15 cellular contexts compared by ENCODE assay signal in the genomic region with DNA sequence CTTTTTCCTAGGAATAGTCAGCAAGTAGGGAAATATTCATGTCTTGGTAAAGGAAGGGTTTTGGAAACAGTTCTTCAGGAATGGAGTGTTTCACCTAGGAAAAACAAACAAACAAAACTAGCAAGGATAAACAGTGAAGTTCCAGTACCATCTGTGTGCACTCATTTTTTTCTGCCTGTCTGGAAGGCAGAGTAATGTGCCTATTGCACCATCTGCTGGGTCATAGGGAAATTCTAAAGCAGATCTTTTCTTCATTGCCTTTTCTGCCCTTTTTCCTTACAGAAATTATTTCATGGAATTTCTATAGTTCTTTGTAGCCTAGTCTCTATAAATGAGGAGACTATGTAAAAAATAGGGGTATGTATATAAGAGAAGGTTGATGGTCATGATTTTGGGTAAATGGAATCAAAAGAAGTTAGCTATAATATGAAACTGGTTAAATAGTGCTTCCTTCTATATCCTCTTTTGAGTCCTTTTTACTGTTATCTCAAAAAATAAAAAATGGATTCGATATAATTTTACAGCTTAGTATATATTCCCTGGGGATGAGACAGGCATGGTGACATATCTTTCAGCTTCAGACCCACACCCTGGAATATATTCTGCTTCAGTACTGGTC. TPM values are rescaled to one million over a fixed set of nuclear protein-coding genes. Genes with fewer than 3 reads are reported as not detected.
DNase-seq lines count a peak whose midpoint lies in the region; ATAC-seq, FAIRE-seq and TF ChIP-seq lines count a peak whose summit lies in the region.
"Had no signal": no experiment of that assay in that cellular context is flagged by ENCODE, and none has a peak within 500 bp of the region (broad histone marks: within the 10 kb centered on the region; RNA-seq: fewer than 3 reads in every experiment).

No MANE protein-coding gene starts in this region.

- H3K27ac ChIP-seq in HCT116 (ENCODE audit: low read depth, low read length) = no peak overlapping the region
- H3K27ac ChIP-seq in adrenal gland = no peak overlapping the region

- H3K4me1 ChIP-seq in HCT116 (ENCODE audit: control insufficient read depth in 1 of 2, insufficient read depth in 2 of 2, low read length in 2 of 2) = no peaks in the 10 kb centered on the region
- H3K4me1 ChIP-seq in adrenal gland (replicated peaks in 1 of 2) = no peaks in the 10 kb centered on the region

- RAD21 ChIA-PET in HCT116 (lab: Charles Lee; ENCODE audit: low non-redundant PET in 1 of 2, low total read pairs in 2 of 2, uncharacterized antibody in 2 of 2, unreplicated experiment in 2 of 2) = no interaction called here

- H3K36me3 Mint-ChIP-seq in activated naive CD8-positive, alpha-beta T cell treated with anti-CD3 and anti-CD28 coated beads, Interleukin-2, amount 50 U/mL, for 24 hours (ENCODE audit: low read depth) = no peaks in the 10 kb centered on the region
- H3K36me3 Mint-ChIP-seq: activated naive CD8-positive, alpha-beta T cell treated with anti-CD3 and anti-CD28 coated beads for 36 hours; CD4-positive, alpha-beta memory T cell; type B pancreatic cell had no signal

- H3K9ac ChIP-seq in HCT116 (ENCODE audit: low read length) = no peak overlapping the region

- no peak overlapping the region for H3K4me2 ChIP-seq in HCT116 (ENCODE audit: low read length)

- TF ChIP-seq POLR2A in HCT116 (IDR thresholded peaks at IDR 0.05; ENCODE audit: borderline replicate concordance, extremely low read depth, insufficient read depth, insufficient read length) = no peak
- TF ChIP-seq POLR2A in adrenal gland (IDR thresholded peaks at IDR 0.05) = no peak

- WGBS in adrenal gland, 4 donors = 66 to 97% (median 81%) methylated on average over 1 of the region's 1 CpG

- ATAC-seq in HCT116 (no peak), HG02970 (IDR thresholded peaks at IDR 0.05; ENCODE audit: low FRiP score, unreplicated experiment) (no peak)
- ATAC-seq in activated naive CD8-positive, alpha-beta T cell treated with anti-CD3 and anti-CD28 coated beads, Interleukin-2, amount 50 U/mL, for 24 hours = no peak
- ATAC-seq: activated CD8-positive, alpha-beta T cell treated with anti-CD3 and anti-CD28 coated beads, Interleukin-2, amount 10 ng/mL, durations not matched to agents 7 days and 5 days; effector memory CD8-positive, alpha-beta T cell; sciatic nerve had no signal

- TF ChIP-seq CTCF in HCT116 (IDR thresholded peaks at IDR 0.05 in 2 of 3, conservative IDR thresholded peaks at IDR 0.05 in 1 of 3; ENCODE audit: borderline replicate concordance in 1 of 3, insufficient read depth in 1 of 3, low read depth in 2 of 3, low read length in 2 of 3) (peak in 2 of 3 experiments; percentile 24 to 25; a peak in 1 of 6 replicates), foreskin fibroblast (IDR thresholded peaks at IDR 0.05; ENCODE audit: low read depth, low read length) (no peak), adrenal gland (IDR thresholded peaks at IDR 0.05) (peak in 2 of 6 experiments; percentile 15 to 18)

- peaks cover 60% of the 10 kb centered on the region for H3K27me3 ChIP-seq in HCT116 (ENCODE audit: insufficient read depth, low read length)
- no peaks in the 10 kb centered on the region for H3K27me3 ChIP-seq in adrenal gland

- H3K4me1 Mint-ChIP-seq in activated naive CD8-positive, alpha-beta T cell treated with anti-CD3 and anti-CD28 coated beads, Interleukin-2, amount 50 U/mL, for 24 hours = no peaks in the 10 kb centered on the region
- H3K4me1 Mint-ChIP-seq: activated naive CD8-positive, alpha-beta T cell treated with anti-CD3 and anti-CD28 coated beads for 36 hours; CD4-positive, alpha-beta memory T cell had no signal

- FAIRE-seq in TTC549 (lab: Jason Lieb, UNC) = peak; percentile 78

- H3K79me2 ChIP-seq in HCT116 (ENCODE audit: insufficient read depth, low read length) = no peaks in the 10 kb centered on the region

- DNase-seq in AG08396 (ENCODE audit: low spot score) = peak; percentile 36
- DNase-seq in HCT116 (ENCODE audit: low read depth, low spot score) = no peak
- peak; percentile 0 to 21 for DNase-seq in foreskin fibroblast
- no peak for DNase-seq in mucosa of gallbladder (ENCODE audit: low spot score)
- DNase-seq in activated naive CD8-positive, alpha-beta T cell treated with anti-CD3 and anti-CD28 coated beads, Interleukin-2, amount 50 U/mL, for 24 hours = no peak
- no peak for DNase-seq in adrenal gland
- DNase-seq: activated CD8-positive, alpha-beta T cell treated with anti-CD3 and anti-CD28 coated beads, Interleukin-2, amount 10 ng/mL, durations not matched to agents 7 days and 5 days; activated naive CD8-positive, alpha-beta T cell treated with anti-CD3 and anti-CD28 coated beads for 36 hours; CD4-positive, alpha-beta memory T cell; effector memory CD8-positive, alpha-beta T cell; MG63 had no signal

- no TSS peak for BruUV-seq in HCT116 (replicated peaks; lab: Mats Ljungman, UMichigan)

- H3K9me3 Mint-ChIP-seq in activated naive CD8-positive, alpha-beta T cell treated with anti-CD3 and anti-CD28 coated beads, Interleukin-2, amount 50 U/mL, for 24 hours = no peaks in the 10 kb centered on the region
- H3K9me3 Mint-ChIP-seq: activated naive CD8-positive, alpha-beta T cell treated with anti-CD3 and anti-CD28 coated beads for 36 hours; CD4-positive, alpha-beta memory T cell; effector memory CD8-positive, alpha-beta T cell; type B pancreatic cell had no signal

- no peak overlapping the region for H3K27ac Mint-ChIP-seq in activated naive CD8-positive, alpha-beta T cell treated with anti-CD3 and anti-CD28 coated beads, Interleukin-2, amount 50 U/mL, for 24 hours
- H3K27ac Mint-ChIP-seq: activated CD8-positive, alpha-beta T cell treated with anti-CD3 and anti-CD28 coated beads, Interleukin-2, amount 10 ng/mL, durations not matched to agents 7 days and 5 days; activated naive CD8-positive, alpha-beta T cell treated with anti-CD3 and anti-CD28 coated beads for 36 hours; CD4-positive, alpha-beta memory T cell; effector memory CD8-positive, alpha-beta T cell; type B pancreatic cell had no signal

- TF ChIP-seq RAD21 in HCT116 (IDR thresholded peaks at IDR 0.05; ENCODE audit: low read depth) = peak; percentile 48; the same call in 1 of the 2 replicates

- CTCF ChIA-PET in HCT116 (lab: Charles Lee) = no interaction called here

- H3K9me3 ChIP-seq in HCT116 (ENCODE audit: control insufficient read depth in 1 of 2, insufficient read depth in 1 of 2, low read depth in 1 of 2, low read length in 2 of 2) (no peaks in the 10 kb centered on the region), adrenal gland (replicated peaks in 1 of 3) (no peaks in the 10 kb centered on the region)
- H3K9me3 ChIP-seq: MG63 had no signal

- H3K4me3 ChIP-seq in HCT116 (replicated peaks in 1 of 2; ENCODE audit: low read depth in 1 of 2, low read length in 2 of 2) = no peak overlapping the region
- no peak overlapping the region for H3K4me3 ChIP-seq in foreskin fibroblast (ENCODE audit: low read depth in 1 of 2, low read length in 2 of 2)
- H3K4me3 ChIP-seq in adrenal gland = no peak overlapping the region
- H3K4me3 ChIP-seq: MG63 had no signal

- no peak overlapping the region for H2AFZ ChIP-seq in HCT116 (ENCODE audit: low read depth, low read length, poor library complexity, severe bottlenecking)

- no peaks in the 10 kb centered on the region for H3K9me2 ChIP-seq in HCT116 (ENCODE audit: insufficient read depth)

- POLR2A ChIA-PET in HCT116 (lab: Charles Lee) = no interaction called here

- H3K4me3 Mint-ChIP-seq in activated naive CD8-positive, alpha-beta T cell treated with anti-CD3 and anti-CD28 coated beads, Interleukin-2, amount 50 U/mL, for 24 hours = no peak overlapping the region
- H3K4me3 Mint-ChIP-seq: activated CD8-positive, alpha-beta T cell treated with anti-CD3 and anti-CD28 coated beads, Interleukin-2, amount 10 ng/mL, durations not matched to agents 7 days and 5 days; activated naive CD8-positive, alpha-beta T cell treated with anti-CD3 and anti-CD28 coated beads for 36 hours; CD4-positive, alpha-beta memory T cell; effector memory CD8-positive, alpha-beta T cell; type B pancreatic cell had no signal

- H3K36me3 ChIP-seq in HCT116 (ENCODE audit: control insufficient read depth in 1 of 2, insufficient read depth in 2 of 2, low read length in 2 of 2) (no peaks in the 10 kb centered on the region), adrenal gland (replicated peaks in 1 of 2) (no peaks in the 10 kb centered on the region)
- H3K36me3 ChIP-seq: MG63 had no signal

- intact Hi-C loops in HCT116 (cut with micrococcal nuclease) = loop anchor here (1.0 kb wide), 1 partner anchor 37 kb away; no protein-coding TSS in a partner anchor
- intact Hi-C loops in adrenal gland (cut with DNase I) = no loop called here

- no peaks in the 10 kb centered on the region for H4K20me1 ChIP-seq in HCT116 (ENCODE audit: insufficient read depth)

- peaks cover 6% of the 10 kb centered on the region for H3K27me3 Mint-ChIP-seq in activated naive CD8-positive, alpha-beta T cell treated with anti-CD3 and anti-CD28 coated beads, Interleukin-2, amount 50 U/mL, for 24 hours
- H3K27me3 Mint-ChIP-seq: activated naive CD8-positive, alpha-beta T cell treated with anti-CD3 and anti-CD28 coated beads for 36 hours; type B pancreatic cell had no signal

TF ChIP-seq in HCT116, 20 proteins besides CTCF, POLR2A, EP300 and RAD21 (continues in another document):
- TF ChIP-seq POLR2AphosphoS5 (IDR thresholded peaks at IDR 0.05; ENCODE audit: low read depth, low read length) = no peak
- TF ChIP-seq, protein P1, sequence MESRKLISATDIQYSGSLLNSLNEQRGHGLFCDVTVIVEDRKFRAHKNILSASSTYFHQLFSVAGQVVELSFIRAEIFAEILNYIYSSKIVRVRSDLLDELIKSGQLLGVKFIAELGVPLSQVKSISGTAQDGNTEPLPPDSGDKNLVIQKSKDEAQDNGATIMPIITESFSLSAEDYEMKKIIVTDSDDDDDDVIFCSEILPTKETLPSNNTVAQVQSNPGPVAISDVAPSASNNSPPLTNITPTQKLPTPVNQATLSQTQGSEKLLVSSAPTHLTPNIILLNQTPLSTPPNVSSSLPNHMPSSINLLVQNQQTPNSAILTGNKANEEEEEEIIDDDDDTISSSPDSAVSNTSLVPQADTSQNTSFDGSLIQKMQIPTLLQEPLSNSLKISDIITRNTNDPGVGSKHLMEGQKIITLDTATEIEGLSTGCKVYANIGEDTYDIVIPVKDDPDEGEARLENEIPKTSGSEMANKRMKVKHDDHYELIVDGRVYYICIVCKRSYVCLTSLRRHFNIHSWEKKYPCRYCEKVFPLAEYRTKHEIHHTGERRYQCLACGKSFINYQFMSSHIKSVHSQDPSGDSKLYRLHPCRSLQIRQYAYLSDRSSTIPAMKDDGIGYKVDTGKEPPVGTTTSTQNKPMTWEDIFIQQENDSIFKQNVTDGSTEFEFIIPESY (IDR thresholded peaks at IDR 0.05; ENCODE audit: extremely low read depth, insufficient replicate concordance, low read length) = no peak
- no peak for TF ChIP-seq EZH2 (IDR thresholded peaks at IDR 0.05)
- TF ChIP-seq SP1 (IDR thresholded peaks at IDR 0.05; ENCODE audit: low read depth) = no peak
- TF ChIP-seq, protein P2, sequence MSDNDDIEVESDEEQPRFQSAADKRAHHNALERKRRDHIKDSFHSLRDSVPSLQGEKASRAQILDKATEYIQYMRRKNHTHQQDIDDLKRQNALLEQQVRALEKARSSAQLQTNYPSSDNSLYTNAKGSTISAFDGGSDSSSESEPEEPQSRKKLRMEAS (IDR thresholded peaks at IDR 0.05) = no peak

RNA-seq across cellular contexts. Expression of a gene that starts 3.4 kb away (rescaled TPM):
- total RNA-seq in HCT116 (2021; ENCODE audit: unreplicated experiment) (not detected), mucosa of gallbladder (not detected), adrenal gland (not detected)
- polyA plus RNA-seq in HCT116 (2012) = 0.02 TPM in 1 of 2 replicates, not detected in the other
- polyA plus RNA-seq in adrenal gland = under 1 TPM in 2 of 3 donors, not detected in 1; under 0.01 TPM
- total RNA-seq: activated CD8-positive, alpha-beta T cell treated with anti-CD3 and anti-CD28 coated beads, Interleukin-2, amount 10 ng/mL, durations not matched to agents 7 days and 5 days; activated naive CD8-positive, alpha-beta T cell treated with anti-CD3 and anti-CD28 coated beads for 36 hours; CD4-positive, alpha-beta memory T cell; sciatic nerve had no signal
- polyA plus RNA-seq: CD4-positive, alpha-beta memory T cell had no signal

Comparison
In these comparisons a context has a peak if more than half of its experiments do, and no peak if none do; other contexts are left out.
1. DNase-seq: peak in AG08396 (single experiment) and foreskin fibroblast (2 of 2); none in HCT116 (single experiment), mucosa of gallbladder (single experiment), activated naive CD8-positive, alpha-beta T cell treated with anti-CD3 and anti-CD28 coated beads, Interleukin-2, amount 50 U/mL, for 24 hours (single experiment) and adrenal gland (0 of 7).